Comparison of ENCODE assay signal across 14 cellular contexts in the genomic region with DNA sequence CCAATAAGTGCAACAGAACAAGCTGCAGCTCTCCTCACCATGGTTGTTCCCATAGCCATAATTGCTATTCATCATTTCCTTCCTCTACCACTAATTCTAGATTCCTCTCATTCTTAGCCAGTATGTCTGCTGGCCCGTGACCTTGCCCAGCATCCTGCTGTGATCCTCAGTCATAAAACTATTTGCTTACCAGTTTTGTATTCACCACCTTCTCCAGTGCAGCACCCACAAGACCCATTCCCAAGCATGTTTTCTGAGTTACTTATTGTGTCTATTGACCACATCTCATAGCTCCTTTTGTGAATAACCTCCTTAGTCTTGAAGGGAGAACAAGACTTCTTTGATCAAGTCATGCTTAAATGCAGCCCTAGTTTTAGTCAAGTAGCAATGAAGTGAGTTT.
"Had no signal": no experiment of that assay in that cellular context is flagged by ENCODE, and none has a peak within 500 bp of the region (broad histone marks: within the 10 kb centered on the region; RNA-seq: fewer than 3 reads in every experiment).

No MANE protein-coding gene starts in this region.

- H3K36me3 ChIP-seq: brain microvascular endothelial cell, gastroesophageal sphincter, lower lobe of right lung, prostate gland, tibial artery had no signal

- H3K27ac ChIP-seq: brain microvascular endothelial cell, gastroesophageal sphincter, lower lobe of right lung, prostate gland, tibial artery had no signal

- H3K27me3 ChIP-seq: brain microvascular endothelial cell, gastroesophageal sphincter, tibial artery had no signal

- H3K4me1 ChIP-seq: gastroesophageal sphincter, lower lobe of right lung, prostate gland, tibial artery had no signal

- DNase-seq: activated CD4-positive, alpha-beta T cell treated with anti-CD3 and anti-CD28 coated beads, Interleukin-2, amount 50 U/mL, for 48 hours; activated T-cell treated with anti-CD3 and anti-CD28 coated beads for 4 hours; brain microvascular endothelial cell; cortex of kidney; islet precursor cell; lower lobe of right lung; nucleus accumbens; right cardiac atrium; stimulated activated naive CD8-positive, alpha-beta T cell treated with anti-CD3 and anti-CD28 coated beads, Interleukin-15, Interleukin-2, amounts not matched to agents 100 U/mL and 50 U/mL, for 24 hours; substantia nigra; T-helper 17 cell; tibial artery had no signal

- H3K4me3 ChIP-seq: gastroesophageal sphincter, lower lobe of right lung, prostate gland, tibial artery had no signal

- H3K9me3 ChIP-seq: gastroesophageal sphincter, lower lobe of right lung, prostate gland, tibial artery had no signal
